In the genomic region with DNA sequence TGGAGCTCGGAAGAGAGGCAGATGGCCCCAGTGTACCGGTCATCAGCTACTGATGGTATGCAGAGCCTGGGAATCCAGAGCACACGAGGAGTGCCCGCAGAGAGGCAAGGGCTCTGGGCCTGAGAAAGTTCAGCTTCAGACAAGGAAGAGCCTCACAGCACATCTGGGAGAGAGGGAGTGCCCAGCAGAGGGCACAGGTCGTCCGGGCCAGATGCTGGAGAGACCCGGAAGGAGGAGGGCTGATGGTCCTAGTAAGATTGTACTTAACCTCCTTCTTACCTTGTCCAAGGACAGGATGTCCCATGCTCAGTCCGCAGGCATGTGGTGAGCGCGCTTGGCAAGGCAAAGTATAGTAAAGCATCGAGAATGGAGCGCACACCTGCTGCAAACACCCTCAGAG, we compare ENCODE assay signal across 27 cellular contexts. TPM values are rescaled to one million over a fixed set of nuclear protein-coding genes. Genes with fewer than 3 reads are reported as not detected.
A peak's percentile ranks its signal among the peaks of the same experiment; 100 is the strongest.
DNase-seq lines count a peak whose midpoint lies in the region; ATAC-seq, FAIRE-seq and TF ChIP-seq lines count a peak whose summit lies in the region.
"Had no signal": no experiment of that assay in that cellular context is flagged by ENCODE, and none has a peak within 500 bp of the region (broad histone marks: within the 10 kb centered on the region; RNA-seq: fewer than 3 reads in every experiment).

No MANE protein-coding gene starts in this region.

- H3K4me2 ChIP-seq in Karpas-422 (ENCODE audit: low read depth, low read length, poor library complexity, severe bottlenecking) (no peak overlapping the region), neural progenitor cell (no peak overlapping the region)
- H3K4me2 ChIP-seq: KMS-11 had no signal

- H3K36me3 Mint-ChIP-seq in WTC11 (peaks cover 5% of the 10 kb centered on the region), neural progenitor cell (no peaks in the 10 kb centered on the region)
- H3K36me3 Mint-ChIP-seq: activated CD4-positive, alpha-beta memory T cell treated with anti-CD3 and anti-CD28 coated beads for 36 hours; type B pancreatic cell had no signal

- H3K4me3 ChIP-seq in Karpas-422 (ENCODE audit: low read length) (no peak overlapping the region), neural progenitor cell (no peak overlapping the region)
- H3K4me3 ChIP-seq: body of pancreas, dorsolateral prefrontal cortex, lung had no signal

- H3K27ac Mint-ChIP-seq in WTC11 (peak overlapping the region; percentile 33; the same call in 1 of the 2 replicates), neural progenitor cell (no peak overlapping the region)
- H3K27ac Mint-ChIP-seq: activated CD4-positive, alpha-beta memory T cell treated with anti-CD3 and anti-CD28 coated beads for 36 hours; type B pancreatic cell had no signal

- TF ChIP-seq POLR2A in GM12891 (IDR thresholded peaks at IDR 0.05; ENCODE audit: low read depth, low read length): no peak

- H3K4me1 Mint-ChIP-seq in WTC11 (peaks cover 41% of the 10 kb centered on the region), neural progenitor cell (peaks cover 27% of the 10 kb centered on the region)

- no peaks in the 10 kb centered on the region for H3K9me2 ChIP-seq in Karpas-422 (replicated peaks; ENCODE audit: insufficient read depth, low read length)

- H3K27ac ChIP-seq in Karpas-422 (ENCODE audit: low read length) (no peak overlapping the region), neural progenitor cell (no peak overlapping the region)
- H3K27ac ChIP-seq: body of pancreas, dorsolateral prefrontal cortex, KMS-11 had no signal

- H3K9me3 Mint-ChIP-seq in WTC11 (peaks cover 6% of the 10 kb centered on the region), neural progenitor cell (no peaks in the 10 kb centered on the region)
- H3K9me3 Mint-ChIP-seq: activated CD4-positive, alpha-beta memory T cell treated with anti-CD3 and anti-CD28 coated beads for 36 hours; type B pancreatic cell had no signal

- H3K9ac ChIP-seq in Karpas-422 (ENCODE audit: low read length) (no peak overlapping the region), neural progenitor cell (no peak overlapping the region)
- H3K9ac ChIP-seq: KMS-11 had no signal

- H3K27me3 ChIP-seq in Karpas-422 (ENCODE audit: low read length) (no peaks in the 10 kb centered on the region), neural progenitor cell (no peaks in the 10 kb centered on the region)
- H3K27me3 ChIP-seq: body of pancreas, dorsolateral prefrontal cortex had no signal

- no peak for FAIRE-seq in GM12891 (lab: Jason Lieb, UNC)
- FAIRE-seq: endothelial cell of umbilical vein, HTR-8/SVneo had no signal

- POLR2A ChIA-PET in WTC11 (lab: Charles Lee): no interaction called here

- H3K4me3 Mint-ChIP-seq in WTC11 (no peak overlapping the region), neural progenitor cell (no peak overlapping the region)
- H3K4me3 Mint-ChIP-seq: activated CD4-positive, alpha-beta memory T cell treated with anti-CD3 and anti-CD28 coated beads for 36 hours; type B pancreatic cell had no signal

- TF ChIP-seq CTCF in WTC11 (IDR thresholded peaks at IDR 0.05) (no peak), neural progenitor cell (IDR thresholded peaks at IDR 0.05) (peak; percentile 21)

- peaks cover 10% of the 10 kb centered on the region for H3F3A ChIP-seq in neural progenitor cell (ENCODE audit: low read depth)

- H3K9me3 ChIP-seq in Karpas-422 (ENCODE audit: low read length) (no peaks in the 10 kb centered on the region), neural progenitor cell (ENCODE audit: low read depth) (no peaks in the 10 kb centered on the region)
- H3K9me3 ChIP-seq: body of pancreas had no signal

- H3K27me3 Mint-ChIP-seq in WTC11 (ENCODE audit: low read depth) (no peaks in the 10 kb centered on the region), neural progenitor cell (ENCODE audit: insufficient read depth, low read depth) (no peaks in the 10 kb centered on the region)
- H3K27me3 Mint-ChIP-seq: type B pancreatic cell had no signal

- ATAC-seq in WTC11: peak; percentile 60
- ATAC-seq in GM18861 (IDR thresholded peaks at IDR 0.05; ENCODE audit: unreplicated experiment): no peak
- no peak for ATAC-seq in GM18511 (IDR thresholded peaks at IDR 0.05; ENCODE audit: unreplicated experiment)
- ATAC-seq: body of pancreas had no signal

- DNase-seq in ELF-1 (ENCODE audit: low read depth, low spot score) (peak; percentile 77), Karpas-422 (peak; percentile 55), WTC11 (ENCODE audit: low spot score) (no peak), neural progenitor cell (ENCODE audit: low spot score) (no peak), DMS79 (lab: John Stamatoyannopoulos, UW) (no peak), GM12891 (ENCODE audit: insufficient read length, low spot score) (no peak)
- DNase-seq: ACHN; activated CD4-positive, alpha-beta memory T cell treated with anti-CD3 and anti-CD28 coated beads for 36 hours; activated effector memory CD4-positive, alpha-beta T cell treated with Interleukin-2 at 50 U/mL for 16 hours; body of pancreas; Calu3; cerebellar nuclear complex; dorsolateral prefrontal cortex; GOT3; NCI-H1930; NCI-H69; Right ventricle myocardium superior; stimulated activated CD8-positive, alpha-beta memory T cell treated with anti-CD3 and anti-CD28 coated beads, Interleukin-4, amount 100 ng/mL, for 48 hours; SW 1271; T1000 had no signal

- H3K36me3 ChIP-seq in Karpas-422 (ENCODE audit: insufficient read depth, low read length) (no peaks in the 10 kb centered on the region), neural progenitor cell (no peaks in the 10 kb centered on the region)

- H4K20me1 ChIP-seq in Karpas-422 (ENCODE audit: insufficient read depth, low read depth, low read length) (no peaks in the 10 kb centered on the region), neural progenitor cell (ENCODE audit: low read depth) (no peaks in the 10 kb centered on the region)

- CTCF ChIA-PET in WTC11 (lab: Charles Lee): interaction anchor here (0.6 to 1.4 kb wide), 9 partner anchors 17 to 177 kb away, joined by 3 to 9 read pairs (median 4); no protein-coding TSS in a partner anchor

- H3K4me1 ChIP-seq in Karpas-422 (ENCODE audit: low read length): no peaks in the 10 kb centered on the region
- peaks cover 9% of the 10 kb centered on the region for H3K4me1 ChIP-seq in neural progenitor cell
- H3K4me1 ChIP-seq: body of pancreas had no signal

- H3K79me2 ChIP-seq in Karpas-422 (ENCODE audit: low read length) (no peaks in the 10 kb centered on the region), neural progenitor cell (ENCODE audit: low read depth) (no peaks in the 10 kb centered on the region)

- H2AFZ ChIP-seq in Karpas-422 (ENCODE audit: low read length) (no peak overlapping the region), neural progenitor cell (replicated peaks) (no peak overlapping the region)

TF ChIP-seq in WTC11, 78 proteins besides CTCF, POLR2A, EP300 and RAD21:
- TF ChIP-seq OVOL2 (CRISPR knock-in tag; IDR thresholded peaks at IDR 0.05; ENCODE audit: borderline replicate concordance): no peak
- no peak for TF ChIP-seq MYBL2 (CRISPR knock-in tag; IDR thresholded peaks at IDR 0.05)
- no peak for TF ChIP-seq ZNF219 (CRISPR knock-in tag; IDR thresholded peaks at IDR 0.05; ENCODE audit: borderline replicate concordance)
- no peak for TF ChIP-seq RORB (CRISPR knock-in tag; IDR thresholded peaks at IDR 0.05)
- TF ChIP-seq CREB1 (CRISPR knock-in tag; IDR thresholded peaks at IDR 0.05): no peak
- TF ChIP-seq ZNF121 (CRISPR knock-in tag; IDR thresholded peaks at IDR 0.05): no peak
- TF ChIP-seq TEAD4 (CRISPR knock-in tag; IDR thresholded peaks at IDR 0.05): no peak
- TF ChIP-seq ZNF423 (CRISPR knock-in tag; IDR thresholded peaks at IDR 0.05): no peak
- TF ChIP-seq, protein P1, sequence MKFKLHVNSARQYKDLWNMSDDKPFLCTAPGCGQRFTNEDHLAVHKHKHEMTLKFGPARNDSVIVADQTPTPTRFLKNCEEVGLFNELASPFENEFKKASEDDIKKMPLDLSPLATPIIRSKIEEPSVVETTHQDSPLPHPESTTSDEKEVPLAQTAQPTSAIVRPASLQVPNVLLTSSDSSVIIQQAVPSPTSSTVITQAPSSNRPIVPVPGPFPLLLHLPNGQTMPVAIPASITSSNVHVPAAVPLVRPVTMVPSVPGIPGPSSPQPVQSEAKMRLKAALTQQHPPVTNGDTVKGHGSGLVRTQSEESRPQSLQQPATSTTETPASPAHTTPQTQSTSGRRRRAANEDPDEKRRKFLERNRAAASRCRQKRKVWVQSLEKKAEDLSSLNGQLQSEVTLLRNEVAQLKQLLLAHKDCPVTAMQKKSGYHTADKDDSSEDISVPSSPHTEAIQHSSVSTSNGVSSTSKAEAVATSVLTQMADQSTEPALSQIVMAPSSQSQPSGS (CRISPR knock-in tag; IDR thresholded peaks at IDR 0.05; ENCODE audit: borderline replicate concordance, low read depth): no peak

TF ChIP-seq in GM12891, 5 proteins besides CTCF, POLR2A, EP300 and RAD21:
- no peak for TF ChIP-seq TAF1 (IDR thresholded peaks at IDR 0.05; ENCODE audit: low read depth, low read length)
- TF ChIP-seq SPI1 (IDR thresholded peaks at IDR 0.05; ENCODE audit: low read depth, low read length): no peak
- TF ChIP-seq POU2F2 (IDR thresholded peaks at IDR 0.05; ENCODE audit: low read depth, low read length): no peak
- no peak for TF ChIP-seq POLR2AphosphoS5 (IDR thresholded peaks at IDR 0.05; ENCODE audit: low read depth, low read length)
- no peak for TF ChIP-seq PAX5 (IDR thresholded peaks at IDR 0.05; ENCODE audit: insufficient read depth, low read length, severe bottlenecking)

RNA-seq across cellular contexts. Expression of a gene that starts 24.4 kb away (rescaled TPM):
- total RNA-seq in Karpas-422 (2014; rRNA removed; shearing (Covaris generic); ENCODE audit: low replicate concordance): 28.3 and 34.3 TPM in 2 replicates
- 34.1 to 37.2 TPM (median 35.5 TPM) in 3 replicates for total RNA-seq in WTC11 (2021)
- 50.8 and 62.9 TPM in 2 replicates for total RNA-seq in neural progenitor cell (ENCODE audit: low replicate concordance)
- polyA plus RNA-seq in GM12891 (2012; ENCODE audit: low read depth, missing spikeins): 16.2 TPM

Comparison
In these comparisons a context has a peak if more than half of its experiments do, and no peak if none do; other contexts are left out.
1. DNase-seq: peak in ELF-1 (single experiment) and Karpas-422 (single experiment); none in WTC11 (single experiment), neural progenitor cell (single experiment), DMS79 (single experiment) and GM12891 (single experiment).